18 cellular contexts compared by ENCODE assay signal in the genomic region with DNA sequence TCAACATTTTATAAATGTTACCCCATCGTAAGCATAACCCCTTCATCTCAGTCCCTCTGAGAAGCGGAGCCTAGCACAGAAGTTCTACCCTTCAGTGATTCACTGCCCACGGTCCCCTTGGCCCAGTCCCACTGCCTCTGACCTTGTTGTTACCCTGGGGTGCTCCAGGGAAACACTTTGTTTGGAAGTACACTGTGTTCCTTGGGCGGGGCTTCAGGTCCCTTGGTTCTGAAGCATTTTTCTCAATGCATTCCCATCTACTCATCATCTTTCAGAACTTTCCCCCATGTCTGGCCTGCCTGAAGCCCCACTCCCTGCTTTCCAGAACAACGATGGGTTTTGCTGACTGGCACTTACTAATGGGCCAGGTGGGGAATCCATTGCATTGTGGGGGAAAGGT.
"Had no signal": no experiment of that assay in that cellular context is flagged by ENCODE, and none has a peak within 500 bp of the region (broad histone marks: within the 10 kb centered on the region; RNA-seq: fewer than 3 reads in every experiment).

No MANE protein-coding gene starts in this region.

- H3K36me3 ChIP-seq: SJSA1 had no signal

- H3K27ac ChIP-seq: SJSA1, SK-N-MC had no signal

- H3K4me1 ChIP-seq: SJSA1 had no signal

- FAIRE-seq: RCC 7860 had no signal

- H3K4me3 ChIP-seq: SJSA1, SK-N-MC had no signal

- H3K27me3 ChIP-seq: SJSA1 had no signal

- H3K9me3 ChIP-seq: SJSA1 had no signal

- DNase-seq: KBM-7, MM.1S, NCI-H1092 treated with DMSO at 0.1 percent for 48 hours, NCI-H1436, NCI-H187, NCI-H2029, NCI-H2081 treated with DMSO at 0.1 percent for 48 hours, NCI-H2171, NCI-H226, NCI-H446, NCI-H510A, NCI-H524 treated with DMSO at 0.1 percent for 48 hours, NCI-H774, RPMI8226, SHP77 treated with DMSO at 0.1 percent for 48 hours had no signal
